8 cellular contexts compared by ENCODE assay signal in the genomic region with DNA sequence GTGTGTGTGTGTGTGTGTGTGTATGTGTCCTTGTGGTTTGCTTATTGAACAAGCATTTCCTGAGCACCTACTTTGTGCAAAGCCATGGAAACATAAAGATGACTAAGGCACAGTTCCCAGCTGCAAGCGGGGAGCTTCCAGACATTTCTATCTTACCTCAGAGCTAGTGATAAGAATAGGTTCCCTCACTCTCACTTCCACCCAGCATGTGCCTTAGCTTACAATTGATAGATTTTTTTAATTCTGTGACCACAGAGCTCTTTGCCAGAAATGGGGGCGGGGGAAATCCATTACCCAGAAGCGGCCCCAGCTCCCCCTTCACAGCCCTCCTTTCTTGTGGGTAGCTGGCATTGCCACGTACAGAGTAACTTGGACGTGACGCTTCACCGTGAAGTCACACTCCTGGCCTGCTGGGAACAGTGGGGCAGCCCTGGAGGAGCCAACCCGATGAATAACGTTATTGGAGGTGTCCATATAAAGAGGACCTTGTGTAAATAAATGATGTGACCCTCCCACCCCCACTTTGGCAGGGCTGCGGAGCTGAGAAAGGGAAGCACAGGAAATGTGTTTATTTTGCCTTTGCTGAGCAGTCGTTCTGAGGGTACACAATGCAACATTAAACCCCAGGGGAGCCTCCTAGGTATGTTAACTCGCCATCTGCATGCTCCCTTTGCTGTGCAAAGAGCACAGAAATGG.
A peak's percentile ranks its signal among the peaks of the same experiment; 100 is the strongest.
DNase-seq lines count a peak whose midpoint lies in the region; ATAC-seq and TF ChIP-seq lines count a peak whose summit lies in the region.

No MANE protein-coding gene starts in this region.

- peaks cover 6% of the 10 kb centered on the region for H3K9me3 ChIP-seq in left ventricle myocardium inferior (replicated peaks)

- H3K36me3 ChIP-seq in left ventricle myocardium inferior: no peaks in the 10 kb centered on the region

- peak overlapping the region; percentile 74 for H3K27ac Mint-ChIP-seq in activated naive CD8-positive, alpha-beta T cell treated with anti-CD3 and anti-CD28 coated beads, Interleukin-2, amount 10 ng/mL, durations not matched to agents 7 days and 5 days

- no peak overlapping the region for H3K27ac ChIP-seq in left ventricle myocardium inferior (replicated peaks)

- peaks cover 57% of the 10 kb centered on the region for H3K4me1 Mint-ChIP-seq in activated naive CD8-positive, alpha-beta T cell treated with anti-CD3 and anti-CD28 coated beads, Interleukin-2, amount 10 ng/mL, durations not matched to agents 7 days and 5 days

- no peak overlapping the region for H3K4me3 ChIP-seq in left ventricle myocardium inferior

- H3K9me3 Mint-ChIP-seq in activated naive CD8-positive, alpha-beta T cell treated with anti-CD3 and anti-CD28 coated beads, Interleukin-2, amount 10 ng/mL, durations not matched to agents 7 days and 5 days: peaks cover 4% of the 10 kb centered on the region

- no peaks in the 10 kb centered on the region for H3K27me3 ChIP-seq in left ventricle myocardium inferior (ENCODE audit: low read depth)

- intact Hi-C loops in sciatic nerve (cut with DNase I): loop anchor here (5.0 kb wide), 1 partner anchor 1877 kb away; no protein-coding TSS in a partner anchor
- intact Hi-C loops in left ventricle myocardium inferior (cut with micrococcal nuclease): no loop called here

- H3K36me3 Mint-ChIP-seq in activated naive CD8-positive, alpha-beta T cell treated with anti-CD3 and anti-CD28 coated beads, Interleukin-2, amount 10 ng/mL, durations not matched to agents 7 days and 5 days: peaks cover 42% of the 10 kb centered on the region

- peak; percentile 29 for DNase-seq in SK-MEL-5 (ENCODE audit: low read depth, low spot score)
- DNase-seq in activated naive CD8-positive, alpha-beta T cell treated with anti-CD3 and anti-CD28 coated beads, Interleukin-2, amount 10 ng/mL, durations not matched to agents 7 days and 5 days: peak; percentile 59
- DNase-seq in sciatic nerve (ENCODE audit: low spot score): no peak
- no peak for DNase-seq in KG1 (lab: John Stamatoyannopoulos, UW)
- no peak for DNase-seq in NK-92 (lab: John Stamatoyannopoulos, UW; ENCODE audit: unreplicated experiment)
- no peak for DNase-seq in left ventricle myocardium inferior

- H3K27me3 Mint-ChIP-seq in activated naive CD8-positive, alpha-beta T cell treated with anti-CD3 and anti-CD28 coated beads, Interleukin-2, amount 10 ng/mL, durations not matched to agents 7 days and 5 days: no peaks in the 10 kb centered on the region

- peaks cover 5% of the 10 kb centered on the region for H3K4me1 ChIP-seq in left ventricle myocardium inferior

- in situ Hi-C loops in SK-MEL-5 (cut with HindIII; ENCODE audit: low pct_unique_long_range_greater_than_20kb, low sequenced_read_pairs): no loop called here

- peak; percentile 39 for ATAC-seq in GM18519 (IDR thresholded peaks at IDR 0.05; ENCODE audit: low FRiP score, unreplicated experiment)
- peak; percentile 45 for ATAC-seq in HG03342 (IDR thresholded peaks at IDR 0.05; ENCODE audit: unreplicated experiment)
- peak; percentile 87 for ATAC-seq in activated naive CD8-positive, alpha-beta T cell treated with anti-CD3 and anti-CD28 coated beads, Interleukin-2, amount 10 ng/mL, durations not matched to agents 7 days and 5 days (ENCODE audit: low read depth)
- ATAC-seq in sciatic nerve: peak; percentile 76

- no peak for TF ChIP-seq CTCF in left ventricle myocardium inferior (IDR thresholded peaks at IDR 0.05; ENCODE audit: borderline replicate concordance)

- peak overlapping the region; percentile 62 for H3K4me3 Mint-ChIP-seq in activated naive CD8-positive, alpha-beta T cell treated with anti-CD3 and anti-CD28 coated beads, Interleukin-2, amount 10 ng/mL, durations not matched to agents 7 days and 5 days

- POLR2A ChIA-PET in activated naive CD8-positive, alpha-beta T cell treated with anti-CD3 and anti-CD28 coated beads, Interleukin-2, amount 10 ng/mL, durations not matched to agents 7 days and 5 days (lab: Charles Lee): interaction anchor here (0.6 to 2.9 kb wide), 5 partner anchors 11 to 636 kb away, joined by 3 to 11 read pairs (median 4); no protein-coding TSS in a partner anchor

Comparison
In these comparisons a context has a peak if more than half of its experiments do, and no peak if none do; other contexts are left out.
1. DNase-seq: peak in SK-MEL-5 (single experiment) and activated naive CD8-positive, alpha-beta T cell treated with anti-CD3 and anti-CD28 coated beads, Interleukin-2, amount 10 ng/mL, durations not matched to agents 7 days and 5 days (single experiment); none in sciatic nerve (single experiment), KG1 (single experiment), NK-92 (single experiment) and left ventricle myocardium inferior (single experiment).
2. Peak in every context shown above with its lines, with median percentiles within 50 percentile points of each other: ATAC-seq.